ENCODE assay signal across 3 cellular contexts in genomic region chr13:27628766-27629165, GRCh38. TPM values are rescaled to one million over a fixed set of nuclear protein-coding genes. Genes with fewer than 3 reads are reported as not detected.
A peak's percentile ranks its signal among the peaks of the same experiment; 100 is the strongest.
DNase-seq lines count a peak whose midpoint lies in the region; ATAC-seq, FAIRE-seq and TF ChIP-seq lines count a peak whose summit lies in the region.
"Not testable (repeated sequence)": the region's sequence is repeated elsewhere in the genome, so short reads cannot be mapped to it uniquely, and the experiment has no call there.

No MANE protein-coding gene starts in this region.

- H3K36me3 ChIP-seq in Loucy (ENCODE audit: insufficient read depth, low read length); HepG2 (replicated peaks in 1 of 2; ENCODE audit: control insufficient read depth in 1 of 2, insufficient read depth in 2 of 2, low read length in 2 of 2): not testable (repeated sequence)

- POLR2A ChIA-PET in HepG2 (lab: Yijun Ruan, JAX), result interaction anchor here (1.2 to 1.6 kb wide), 2 partner anchors 8 to 13 kb away, joined by 3 to 4 read pairs; partner anchors contain the start of gene LNX2

- H3K36me3 Mint-ChIP-seq in T-helper 17 cell (ENCODE audit: low read depth), result not testable (repeated sequence)

- H3F3A ChIP-seq in Loucy (ENCODE audit: low read depth), result not testable (repeated sequence)

- CTCF ChIA-PET in HepG2 (lab: Yijun Ruan, JAX; ENCODE audit: low intra/inter-chr PET ratio, low total read pairs), result not testable (repeated sequence)

- not testable (repeated sequence) for TF ChIP-seq POLR2A in HepG2 (IDR thresholded peaks at IDR 0.05; ENCODE audit: insufficient read depth in 1 of 2, low read depth in 2 of 2, low read length in 2 of 2)

- intact Hi-C loops in HepG2 (cut with micrococcal nuclease; ENCODE audit: unreplicated experiment), result not testable (repeated sequence)

- H3K79me2 ChIP-seq in Loucy (ENCODE audit: insufficient read depth, low read length) (peaks cover 88% of the 10 kb centered on the region), HepG2 (ENCODE audit: insufficient read depth, low read length) (peaks cover 39% of the 10 kb centered on the region)

- TF ChIP-seq RAD21 in HepG2 (CRISPR knock-in tag; IDR thresholded peaks at IDR 0.05), result not testable (repeated sequence)

- H3K27ac ChIP-seq in HepG2 (ENCODE audit: extremely low read length, insufficient read depth, low read length), result not testable (repeated sequence)

- peak overlapping the region; percentile 21 for H3K27ac Mint-ChIP-seq in T-helper 17 cell

- not testable (repeated sequence) for DNase-seq in T-helper 17 cell; HepG2 (ENCODE audit: low spot score)

- ATAC-seq in T-helper 17 cell, HepG2: not testable (repeated sequence)

- peak overlapping the region; percentile 98 for H3K4me2 ChIP-seq in Loucy (ENCODE audit: low read depth, low read length, poor library complexity, severe bottlenecking)
- not testable (repeated sequence) for H3K4me2 ChIP-seq in HepG2 (ENCODE audit: low read depth, low read length)

- not testable (repeated sequence) for H3K9me2 ChIP-seq in Loucy (replicated peaks; ENCODE audit: low read depth, low read length)

- H2AFZ ChIP-seq in Loucy (ENCODE audit: low read length); HepG2 (ENCODE audit: low read length): not testable (repeated sequence)

- peaks cover 53% of the 10 kb centered on the region for H3K4me1 Mint-ChIP-seq in T-helper 17 cell

- H3K9ac ChIP-seq in Loucy (ENCODE audit: low read depth, low read length, poor library complexity, severe bottlenecking); HepG2 (ENCODE audit: insufficient read depth, low read depth, low read length): not testable (repeated sequence)

- not testable (repeated sequence) for FAIRE-seq in HepG2 (lab: Jason Lieb, UNC)

- H3K4me3 Mint-ChIP-seq in T-helper 17 cell, result not testable (repeated sequence)

- not testable (repeated sequence) for H3K4me3 ChIP-seq in Loucy (ENCODE audit: low read length, poor library complexity, severe bottlenecking); HepG2 (replicated peaks in 1 of 3; ENCODE audit: insufficient read depth in 1 of 3, low read depth in 2 of 3, low read length in 3 of 3)

- peaks cover 58% of the 10 kb centered on the region for H3K4me1 ChIP-seq in Loucy (ENCODE audit: insufficient read depth, low read length, poor library complexity, severe bottlenecking)
- peaks cover 57% of the 10 kb centered on the region for H3K4me1 ChIP-seq in HepG2 (ENCODE audit: insufficient read depth, low read length)

- in situ Hi-C loops in HepG2 (cut with HindIII; ENCODE audit: extremely low pct_ligation_motif_present, low pct_unique_long_range_greater_than_20kb), result not testable (repeated sequence)

- TF ChIP-seq CTCF in Loucy (conservative IDR thresholded peaks at IDR 0.05; ENCODE audit: low read length); HepG2 (CRISPR knock-in tag; IDR thresholded peaks at IDR 0.05): not testable (repeated sequence)

- not testable (repeated sequence) for H3K27me3 ChIP-seq in Loucy (ENCODE audit: insufficient read depth, low read length, poor library complexity, severe bottlenecking); HepG2 (ENCODE audit: control insufficient read depth in 1 of 2, insufficient read depth in 2 of 2, low read length in 2 of 2)

- not testable (repeated sequence) for H3K9me3 ChIP-seq in Loucy (ENCODE audit: insufficient read depth, low read depth, low read length); T-helper 17 cell (ENCODE audit: control insufficient read depth, low read length, poor library complexity, severe bottlenecking); HepG2 (ENCODE audit: low read length)

- not testable (repeated sequence) for H3K27me3 Mint-ChIP-seq in T-helper 17 cell

- peaks cover 64% of the 10 kb centered on the region for H4K20me1 ChIP-seq in Loucy (ENCODE audit: insufficient read depth, low read length, poor library complexity, severe bottlenecking)
- H4K20me1 ChIP-seq in HepG2 (ENCODE audit: insufficient read depth, low read length), result not testable (repeated sequence)

- TF ChIP-seq EP300 in HepG2 (IDR thresholded peaks at IDR 0.05; ENCODE audit: low read depth in 2 of 2, low read length in 2 of 2); HepG2 (CRISPR knock-in tag; IDR thresholded peaks at IDR 0.05; ENCODE audit: borderline replicate concordance): not testable (repeated sequence)

- WGBS in HepG2 (ENCODE audit: low lambda C conversion rate), result 93% methylated on average over 4 of the region's 4 CpGs

- BruUV-seq in HepG2 (replicated peaks; lab: Mats Ljungman, UMichigan), result not testable (repeated sequence)

TF ChIP-seq in HepG2, 621 proteins besides CTCF, POLR2A, EP300 and RAD21:
- TF ChIP-seq ZMYM3 (CRISPR knock-in tag; IDR thresholded peaks at IDR 0.05), result peak; percentile 63; the same call in 1 of the 2 replicates
- TF ChIP-seq ZNF770 (CRISPR knock-in tag; IDR thresholded peaks at IDR 0.05), result peak; percentile 90
- 0 out of 2 replicates have a peak, but pooled peaks have one; percentile 23 for TF ChIP-seq ADNP (CRISPR knock-in tag; IDR thresholded peaks at IDR 0.05)
- 0 out of 2 replicates have a peak, but pooled peaks have one; percentile 9 for TF ChIP-seq HNF4A (CRISPR knock-in tag; IDR thresholded peaks at IDR 0.05)

RNA-seq across cellular contexts. Expression of gene POLR1D, which starts 7.1 kb away (rescaled TPM):
- total RNA-seq in T-helper 17 cell, result 100 to 1,000 TPM; 129 to 150 TPM
- 181 and 183 TPM in 2 replicates for total RNA-seq in HepG2 (2016; rRNA removed; fragmentation: Illumina TruSeq; extraction: Trizol)
- total RNA-seq in HepG2 (2016; cell fraction: cytosol; rRNA removed; fragmentation: Illumina TruSeq; extraction: Trizol; ENCODE audit: low read depth), result 246 and 252 TPM in 2 replicates
- total RNA-seq in HepG2 (2016; cell fraction: insoluble cytoplasmic fraction; rRNA removed; fragmentation: Illumina TruSeq; extraction: Trizol), result 190 and 194 TPM in 2 replicates
- 347 and 379 TPM in 2 replicates for total RNA-seq in HepG2 (2016; cell fraction: membrane; rRNA removed; fragmentation: Illumina TruSeq; extraction: Trizol)
- 101 and 102 TPM in 2 replicates for total RNA-seq in HepG2 (2016; cell fraction: nucleus; rRNA removed; fragmentation: Illumina TruSeq; extraction: Trizol)
- polyA plus RNA-seq in HepG2 (2011; rRNA removed), result 406 and 490 TPM in 2 replicates
- 328 and 389 TPM in 2 replicates for polyA plus RNA-seq in HepG2 (2011; cell fraction: cytosol; rRNA removed)
- polyA plus RNA-seq in HepG2 (2011; cell fraction: nucleus; rRNA removed), result 165 and 181 TPM in 2 replicates
- polyA plus RNA-seq in HepG2 (2012), result 441 and 562 TPM in 2 replicates
- polyA plus RNA-seq in HepG2 (2016; cell fraction: cytosol; fragmentation: Illumina TruSeq; extraction: Trizol; ENCODE audit: low read depth), result 296 and 321 TPM in 2 replicates
- polyA plus RNA-seq in HepG2 (2016; cell fraction: insoluble cytoplasmic fraction; fragmentation: Illumina TruSeq; extraction: Trizol; ENCODE audit: low read depth), result 226 and 233 TPM in 2 replicates
- 377 and 388 TPM in 2 replicates for polyA plus RNA-seq in HepG2 (2016; cell fraction: membrane; fragmentation: Illumina TruSeq; extraction: Trizol; ENCODE audit: low read depth)
- polyA plus RNA-seq in HepG2 (2016; cell fraction: nucleus; fragmentation: Illumina TruSeq; extraction: Trizol; ENCODE audit: insufficient read depth, low read depth), result 205 and 216 TPM in 2 replicates
- polyA minus RNA-seq in HepG2 (2011; rRNA and poly(A)+ RNA removed; ENCODE audit: low replicate concordance), result 26.6 and 51.6 TPM in 2 replicates
- 99.7 and 122 TPM in 2 replicates for polyA minus RNA-seq in HepG2 (2011; cell fraction: cytosol; rRNA and poly(A)+ RNA removed)
- 54.1 and 77.7 TPM in 2 replicates for polyA minus RNA-seq in HepG2 (2011; cell fraction: nucleus; rRNA and poly(A)+ RNA removed)

RNA-seq across cellular contexts. Expression of gene LNX2, which starts 8.4 kb away (rescaled TPM):
- total RNA-seq in T-helper 17 cell, result 1 to 10 TPM; 4.6 to 6.9 TPM
- total RNA-seq in HepG2 (2016; rRNA removed; fragmentation: Illumina TruSeq; extraction: Trizol), result 9.7 and 13.1 TPM in 2 replicates
- total RNA-seq in HepG2 (2016; cell fraction: cytosol; rRNA removed; fragmentation: Illumina TruSeq; extraction: Trizol; ENCODE audit: low read depth), result 3.3 and 3.9 TPM in 2 replicates
- 9.5 and 13.3 TPM in 2 replicates for total RNA-seq in HepG2 (2016; cell fraction: insoluble cytoplasmic fraction; rRNA removed; fragmentation: Illumina TruSeq; extraction: Trizol)
- total RNA-seq in HepG2 (2016; cell fraction: membrane; rRNA removed; fragmentation: Illumina TruSeq; extraction: Trizol), result 4.9 and 5.9 TPM in 2 replicates
- total RNA-seq in HepG2 (2016; cell fraction: nucleus; rRNA removed; fragmentation: Illumina TruSeq; extraction: Trizol), result 9.0 and 9.9 TPM in 2 replicates
- polyA plus RNA-seq in HepG2 (2011; rRNA removed), result 8.1 and 9.2 TPM in 2 replicates
- 5.4 and 6.7 TPM in 2 replicates for polyA plus RNA-seq in HepG2 (2011; cell fraction: cytosol; rRNA removed)
- polyA plus RNA-seq in HepG2 (2011; cell fraction: nucleus; rRNA removed), result 4.8 and 5.3 TPM in 2 replicates
- 6.9 and 8.2 TPM in 2 replicates for polyA plus RNA-seq in HepG2 (2012)
- polyA plus RNA-seq in HepG2 (2016; cell fraction: cytosol; fragmentation: Illumina TruSeq; extraction: Trizol; ENCODE audit: low read depth), result 0.50 and 0.63 TPM in 2 replicates
- 14.1 and 14.2 TPM in 2 replicates for polyA plus RNA-seq in HepG2 (2016; cell fraction: insoluble cytoplasmic fraction; fragmentation: Illumina TruSeq; extraction: Trizol; ENCODE audit: low read depth)
- 2.3 and 3.1 TPM in 2 replicates for polyA plus RNA-seq in HepG2 (2016; cell fraction: membrane; fragmentation: Illumina TruSeq; extraction: Trizol; ENCODE audit: low read depth)
- 7.6 and 7.8 TPM in 2 replicates for polyA plus RNA-seq in HepG2 (2016; cell fraction: nucleus; fragmentation: Illumina TruSeq; extraction: Trizol; ENCODE audit: insufficient read depth, low read depth)
- polyA minus RNA-seq in HepG2 (2011; rRNA and poly(A)+ RNA removed; ENCODE audit: low replicate concordance), result 11.6 and 15.0 TPM in 2 replicates
- 12.0 and 13.0 TPM in 2 replicates for polyA minus RNA-seq in HepG2 (2011; cell fraction: cytosol; rRNA and poly(A)+ RNA removed)
- polyA minus RNA-seq in HepG2 (2011; cell fraction: nucleus; rRNA and poly(A)+ RNA removed), result 24.6 and 26.7 TPM in 2 replicates
